In genomic region chr1:164728719-164729118, GRCh38 we compare ENCODE assay signal across 15 cellular contexts.
DNase-seq lines count a peak whose midpoint lies in the region; ATAC-seq and TF ChIP-seq lines count a peak whose summit lies in the region.
"Had no signal": no experiment of that assay in that cellular context is flagged by ENCODE, and none has a peak within 500 bp of the region (broad histone marks: within the 10 kb centered on the region; RNA-seq: fewer than 3 reads in every experiment).

No MANE protein-coding gene starts in this region.

- TF ChIP-seq CTCF in NB4 (IDR thresholded peaks at IDR 0.05; ENCODE audit: low read depth, low read length), result no peak
- TF ChIP-seq CTCF in fibroblast of mammary gland (conservative IDR thresholded peaks at IDR 0.05; ENCODE audit: control insufficient read depth, insufficient read depth, low read depth, low read length), result no peak
- TF ChIP-seq CTCF in GM10266 (IDR thresholded peaks at IDR 0.05; ENCODE audit: control insufficient read depth, insufficient read depth, low read depth, missing control alignments), result no peak
- no peak for TF ChIP-seq CTCF in spleen (IDR thresholded peaks at IDR 0.05 in 8 of 11, conservative IDR thresholded peaks at IDR 0.05 in 3 of 11)

- H3K4me3 ChIP-seq in NB4 (ENCODE audit: low read depth, low read length) (no peak overlapping the region), fibroblast of mammary gland (ENCODE audit: control insufficient read depth, low read depth, low read length) (no peak overlapping the region), spleen (no peak overlapping the region)
- H3K4me3 ChIP-seq: cardiac muscle cell had no signal

- DNase-seq in COR-L47 (lab: John Stamatoyannopoulos, UW) (peak; percentile 42), NB4 (ENCODE audit: low read depth) (peak; percentile 4), NOMO-1 treated with DMSO at 0.1 percent for 48 hours (lab: John Stamatoyannopoulos, UW; ENCODE audit: unreplicated experiment) (peak; percentile 93), fibroblast of mammary gland (ENCODE audit: low read depth) (peak; percentile 56), GM10266 (ENCODE audit: extremely low spot score) (no peak), spleen (no peak)
- no peak for DNase-seq in stimulated activated CD4-positive, alpha-beta T cell treated with anti-CD3 and anti-CD28 coated beads, Interleukin-15, amount 100 ng/mL, for 24 hours
- DNase-seq: activated CD4-positive, CD25-positive, alpha-beta regulatory T cell treated with anti-CD3 and anti-CD28 coated beads, Interleukin-2, amount 50 U/mL, for 72 hours; activated naive CD4-positive, alpha-beta T cell; Caco-2; IMR-90; NCI-H1694 treated with DMSO at 0.1 percent for 48 hours; stimulated activated naive CD8-positive, alpha-beta T cell treated with anti-CD3 and anti-CD28 coated beads, Interleukin-15, Interleukin-2, amounts not matched to agents 100 U/mL and 50 U/mL, for 24 hours had no signal

- TF ChIP-seq POLR2A in NB4 (IDR thresholded peaks at IDR 0.05; ENCODE audit: extremely low read depth, insufficient read length), result no peak
- TF ChIP-seq POLR2A in spleen (IDR thresholded peaks at IDR 0.05), result no peak

- no peaks in the 10 kb centered on the region for H3K4me1 ChIP-seq in spleen
- H3K4me1 ChIP-seq: Caco-2 had no signal

- no peaks in the 10 kb centered on the region for H3K9me3 ChIP-seq in spleen
- H3K9me3 ChIP-seq: Caco-2 had no signal

- intact Hi-C loops in spleen (cut with DNase I; ENCODE audit: low total_unique reads), result no loop called here

- no peak for ATAC-seq in HG02973 (IDR thresholded peaks at IDR 0.05; ENCODE audit: unreplicated experiment)
- ATAC-seq: stimulated activated naive CD8-positive, alpha-beta T cell treated with anti-CD3 and anti-CD28 coated beads, Interleukin-15, Interleukin-2, amounts not matched to agents 100 U/mL and 50 U/mL, for 24 hours had no signal

- no peaks in the 10 kb centered on the region for H3K36me3 ChIP-seq in spleen
- H3K36me3 ChIP-seq: cardiac muscle cell had no signal

- H3K27me3 ChIP-seq in spleen (replicated peaks in 1 of 7), result no peaks in the 10 kb centered on the region
- H3K27me3 ChIP-seq: cardiac muscle cell had no signal

- H3K27ac ChIP-seq in spleen, result no peak overlapping the region
- H3K27ac ChIP-seq: cardiac muscle cell had no signal

- WGBS in spleen, 5 donors, result 67 to 84% (median 82%) methylated on average over 5 of the region's 5 CpGs

Comparison
In these comparisons a context has a peak if more than half of its experiments do, and no peak if none do; other contexts are left out.
1. DNase-seq: peak in COR-L47 (single experiment), NB4 (single experiment), NOMO-1 treated with DMSO at 0.1 percent for 48 hours (single experiment) and fibroblast of mammary gland (single experiment); none in GM10266 (single experiment), stimulated activated CD4-positive, alpha-beta T cell treated with anti-CD3 and anti-CD28 coated beads, Interleukin-15, amount 100 ng/mL, for 24 hours (single experiment) and spleen (single experiment).